ENCODE assay signal across 5 cellular contexts in the genomic region with DNA sequence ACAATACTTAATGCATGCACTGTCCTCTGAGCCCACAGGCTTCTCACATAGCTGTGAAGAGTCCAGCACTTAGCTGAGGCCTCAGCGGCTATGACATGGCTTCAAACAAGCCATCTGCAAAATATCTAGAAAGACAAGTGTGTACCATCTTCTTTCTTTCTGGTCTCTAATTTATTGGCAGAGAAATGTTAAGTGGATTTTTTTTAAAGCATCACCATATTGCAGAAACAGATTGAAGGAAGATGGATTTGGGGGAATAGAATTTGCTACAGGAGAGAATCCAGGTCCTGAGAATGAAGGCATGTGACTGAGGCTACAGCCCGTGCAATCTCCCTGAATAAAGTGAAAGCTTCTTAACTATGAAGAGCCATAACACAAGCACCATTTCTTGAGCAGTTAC.
"Had no signal": no experiment of that assay in that cellular context is flagged by ENCODE, and none has a peak within 500 bp of the region (broad histone marks: within the 10 kb centered on the region; RNA-seq: fewer than 3 reads in every experiment).

No MANE protein-coding gene starts in this region.

- ATAC-seq: HepG2, K562 had no signal

- DNase-seq: IMR-90, KBM-7, KG1 had no signal
